Comparison of ENCODE assay signal across 19 cellular contexts in genomic region chr10:114408112-114408967, GRCh38. TPM values are rescaled to one million over a fixed set of nuclear protein-coding genes. Genes with fewer than 3 reads are reported as not detected.
DNase-seq lines count a peak whose midpoint lies in the region; ATAC-seq and TF ChIP-seq lines count a peak whose summit lies in the region.
"Had no signal": no experiment of that assay in that cellular context is flagged by ENCODE, and none has a peak within 500 bp of the region (broad histone marks: within the 10 kb centered on the region; RNA-seq: fewer than 3 reads in every experiment).

No MANE protein-coding gene starts in this region.

- POLR2A ChIA-PET in PC-3 (lab: Charles Lee; ENCODE audit: unreplicated experiment) = no interaction called here

- H2BK5ac ChIP-seq in mesenchymal stem cell (ENCODE audit: low read depth, low read length, poor library complexity, severe bottlenecking) = no peak overlapping the region

- no peaks in the 10 kb centered on the region for H3K79me2 ChIP-seq in PC-3 (ENCODE audit: low read length)

- DNase-seq in DMS53 (lab: John Stamatoyannopoulos, UW) (peak; percentile 90), NCI-H510A treated with DMSO at 0.1 percent for 48 hours (lab: John Stamatoyannopoulos, UW) (peak; percentile 87), mesenchymal stem cell (no peak), PC-3 (no peak), T-helper 9 cell (no peak), glomerular visceral epithelial cell (ENCODE audit: extremely low spot score) (no peak)
- DNase-seq in effector memory CD8-positive, alpha-beta T cell = no peak
- DNase-seq: activated naive CD4-positive, alpha-beta T cell treated with anti-CD3 and anti-CD28 coated beads, Interleukin-2, amount 10 ng/mL, durations not matched to agents 7 days and 5 days; activated T-cell treated with anti-CD3 and anti-CD28 coated beads for 4 hours; hypothalamus; left colon; mucosa of descending colon; NCI-H187 treated with DMSO at 0.1 percent for 48 hours; NCI-H748 treated with DMSO at 0.1 percent for 48 hours; nucleus accumbens; right lobe of liver; substantia nigra; SW 1271 had no signal

- H3K4me1 ChIP-seq in mesenchymal stem cell (ENCODE audit: control insufficient read depth, insufficient read depth, low read depth, low read length) (peaks cover 28% of the 10 kb centered on the region), PC-3 (ENCODE audit: insufficient read depth, low read length) (peaks cover 18% of the 10 kb centered on the region)

- no peak overlapping the region for H3K27ac ChIP-seq in mesenchymal stem cell (ENCODE audit: low read length, poor library complexity, severe bottlenecking)
- H3K27ac ChIP-seq in PC-3 (ENCODE audit: low read length) = no peak overlapping the region
- H3K27ac ChIP-seq: right lobe of liver had no signal

- peak overlapping the region; percentile 15 for H4K91ac ChIP-seq in mesenchymal stem cell (ENCODE audit: low read length)

- peak overlapping the region in 1 of 2 experiments; percentile 57 for H2BK12ac ChIP-seq in mesenchymal stem cell (ENCODE audit: low read length in 2 of 2)

- H3F3A ChIP-seq in PC-3 (ENCODE audit: low read length, unreplicated experiment) = peaks cover 5% of the 10 kb centered on the region

- H3K4me2 ChIP-seq in mesenchymal stem cell (ENCODE audit: low read length, poor library complexity, severe bottlenecking) = no peak overlapping the region
- no peak overlapping the region for H3K4me2 ChIP-seq in PC-3 (ENCODE audit: low read length)

- H3K18ac ChIP-seq in mesenchymal stem cell (ENCODE audit: low read depth in 1 of 2, low read length in 2 of 2) = no peak overlapping the region

- CTCF ChIA-PET in PC-3 (lab: Charles Lee) = no interaction called here

- no peaks in the 10 kb centered on the region for H3K79me1 ChIP-seq in mesenchymal stem cell (replicated peaks; ENCODE audit: low read length, poor library complexity, severe bottlenecking)

- intact Hi-C loops in PC-3 (cut with micrococcal nuclease) = no loop called here

- no peaks in the 10 kb centered on the region for H4K20me1 ChIP-seq in PC-3 (ENCODE audit: low read length)

- peaks cover 0 to 3% of the 10 kb centered on the region in 2 donors for H3K4me1 Mint-ChIP-seq in effector memory CD8-positive, alpha-beta T cell (ENCODE audit: low read depth in 2 of 2)

- H3K4ac ChIP-seq in mesenchymal stem cell (ENCODE audit: low read depth in 1 of 2, low read length in 2 of 2) = no peak overlapping the region

- H3K9me2 ChIP-seq in PC-3 (replicated peaks; ENCODE audit: low read length) = no peaks in the 10 kb centered on the region

- no peak overlapping the region for H2AFZ ChIP-seq in mesenchymal stem cell (ENCODE audit: low read depth, low read length)
- no peak overlapping the region for H2AFZ ChIP-seq in PC-3 (ENCODE audit: low read length)

- peaks cover 40 to 75% of the 10 kb centered on the region in 2 donors for H3K27me3 Mint-ChIP-seq in effector memory CD8-positive, alpha-beta T cell

- no peak overlapping the region for H4K8ac ChIP-seq in mesenchymal stem cell (ENCODE audit: low read length)

- H3K9me3 Mint-ChIP-seq in effector memory CD8-positive, alpha-beta T cell = no peaks in the 10 kb centered on the region
- H3K9me3 Mint-ChIP-seq: activated naive CD4-positive, alpha-beta T cell treated with anti-CD3 and anti-CD28 coated beads, Interleukin-2, amount 10 ng/mL, durations not matched to agents 7 days and 5 days had no signal

- TF ChIP-seq CTCF in PC-3 (conservative IDR thresholded peaks at IDR 0.05; ENCODE audit: low read depth, low read length) = no peak

- H3K36me3 ChIP-seq in mesenchymal stem cell (ENCODE audit: control insufficient read depth in 1 of 2, insufficient read depth in 2 of 2, low read depth in 1 of 2, low read length in 2 of 2) (no peaks in the 10 kb centered on the region), PC-3 (ENCODE audit: low read depth, low read length) (no peaks in the 10 kb centered on the region)
- H3K36me3 ChIP-seq: right lobe of liver had no signal

- no peak overlapping the region for H3K14ac ChIP-seq in mesenchymal stem cell (ENCODE audit: low read length in 2 of 2)

- H3K9me3 ChIP-seq in mesenchymal stem cell (ENCODE audit: control insufficient read depth, low read length) (no peaks in the 10 kb centered on the region), PC-3 (ENCODE audit: low read length) (no peaks in the 10 kb centered on the region)
- H3K9me3 ChIP-seq: mucosa of descending colon, right lobe of liver had no signal

- 82% methylated on average over 12 of the region's 12 CpGs for whole genome bisulfite sequencing in mesenchymal stem cell

- H3K9ac ChIP-seq in mesenchymal stem cell (ENCODE audit: low read length) (no peak overlapping the region), PC-3 (ENCODE audit: low read length) (no peak overlapping the region)

- peak; percentile 48 for ATAC-seq in HG02759 (IDR thresholded peaks at IDR 0.05; ENCODE audit: unreplicated experiment)
- ATAC-seq in PC-3 = no peak
- ATAC-seq in effector memory CD8-positive, alpha-beta T cell (replicated peaks) = no peak
- ATAC-seq: left colon, mucosa of descending colon, right lobe of liver had no signal

- H2AK5ac ChIP-seq in mesenchymal stem cell (ENCODE audit: low read length, severe bottlenecking) = no peak overlapping the region

- H3K4me3 Mint-ChIP-seq in effector memory CD8-positive, alpha-beta T cell = no peak overlapping the region
- H3K4me3 Mint-ChIP-seq: activated naive CD4-positive, alpha-beta T cell treated with anti-CD3 and anti-CD28 coated beads, Interleukin-2, amount 10 ng/mL, durations not matched to agents 7 days and 5 days had no signal

- no TSS peak for BruUV-seq in PC-3 (replicated peaks; lab: Mats Ljungman, UMichigan)

- H3K27me3 ChIP-seq in mesenchymal stem cell (ENCODE audit: control insufficient read depth in 1 of 2, insufficient read depth in 1 of 2, low read length in 2 of 2) = peaks cover 14 to 31% of the 10 kb centered on the region in 2 experiments
- 0 out of 2 replicates have a peak, but pooled peaks cover 8% of the 10 kb centered on the region for H3K27me3 ChIP-seq in PC-3 (ENCODE audit: low read length)

- H3K23ac ChIP-seq in mesenchymal stem cell (ENCODE audit: low read length in 2 of 2) = no peak overlapping the region

- no peak overlapping the region for H2BK120ac ChIP-seq in mesenchymal stem cell (ENCODE audit: low read depth, low read length)

- H3K4me3 ChIP-seq in mesenchymal stem cell (ENCODE audit: insufficient read depth in 1 of 2, low read depth in 1 of 2, low read length in 2 of 2) (no peak overlapping the region), PC-3 (ENCODE audit: low read length) (no peak overlapping the region)
- H3K4me3 ChIP-seq: mucosa of descending colon, right lobe of liver had no signal

- H3K36me3 Mint-ChIP-seq in effector memory CD8-positive, alpha-beta T cell (ENCODE audit: insufficient read depth) = peaks cover 4% of the 10 kb centered on the region
- H3K36me3 Mint-ChIP-seq: activated naive CD4-positive, alpha-beta T cell treated with anti-CD3 and anti-CD28 coated beads, Interleukin-2, amount 10 ng/mL, durations not matched to agents 7 days and 5 days had no signal

- no peak overlapping the region for H2BK15ac ChIP-seq in mesenchymal stem cell (ENCODE audit: low read depth, poor library complexity, severe bottlenecking)

- H3K27ac Mint-ChIP-seq in effector memory CD8-positive, alpha-beta T cell = no peak overlapping the region
- H3K27ac Mint-ChIP-seq: activated naive CD4-positive, alpha-beta T cell treated with anti-CD3 and anti-CD28 coated beads, Interleukin-2, amount 10 ng/mL, durations not matched to agents 7 days and 5 days had no signal

RNA-seq across cellular contexts. Expression of gene AFAP1L2, which starts 4.0 kb away (rescaled TPM):
- 60.2 TPM for polyA plus RNA-seq in mesenchymal stem cell (2013, experiment 1 of 2)
- polyA plus RNA-seq in mesenchymal stem cell (2013, experiment 2 of 2) = 57.6 TPM
- total RNA-seq in PC-3 (2014; rRNA removed) = 0.77 and 0.81 TPM in 2 replicates

Comparison
In these comparisons a context has a peak if more than half of its experiments do, and no peak if none do; other contexts are left out.
1. DNase-seq: peak in DMS53 (single experiment) and NCI-H510A treated with DMSO at 0.1 percent for 48 hours (single experiment); none in mesenchymal stem cell (single experiment), PC-3 (single experiment), T-helper 9 cell (single experiment), glomerular visceral epithelial cell (single experiment) and effector memory CD8-positive, alpha-beta T cell (0 of 3).